In the genomic region with DNA sequence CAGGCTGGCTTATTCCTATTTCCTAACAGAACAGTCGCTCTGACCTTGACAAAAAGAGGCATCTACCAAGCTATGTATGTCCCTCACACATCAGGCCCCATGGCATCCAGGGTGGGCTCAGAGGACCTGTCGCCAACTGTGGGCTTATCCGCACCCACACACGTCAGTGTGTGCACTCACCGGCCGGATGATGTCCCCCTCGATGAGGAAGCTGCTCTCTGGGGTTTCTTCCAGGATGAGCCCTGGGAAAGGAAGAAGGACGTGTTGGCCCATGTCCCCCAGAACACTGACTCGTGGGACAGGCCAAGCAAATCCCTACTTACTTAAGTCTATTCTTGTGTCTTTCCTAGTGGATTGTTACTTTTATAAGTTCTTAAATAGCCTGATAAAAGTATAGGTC, we compare ENCODE assay signal across 23 cellular contexts. TPM values are rescaled to one million over a fixed set of nuclear protein-coding genes. Genes with fewer than 3 reads are reported as not detected.
"Had no signal": no experiment of that assay in that cellular context is flagged by ENCODE, and none has a peak within 500 bp of the region (broad histone marks: within the 10 kb centered on the region; RNA-seq: fewer than 3 reads in every experiment).

No MANE protein-coding gene starts in this region.

- H3K4me1 Mint-ChIP-seq: neural progenitor cell had no signal

- H3K27me3 Mint-ChIP-seq: naive thymus-derived CD4-positive, alpha-beta T cell had no signal

- H3K36me3 Mint-ChIP-seq: neural progenitor cell had no signal

- H3K27ac Mint-ChIP-seq: naive thymus-derived CD4-positive, alpha-beta T cell; neural progenitor cell; progenitor cell of endocrine pancreas had no signal

- H3K9me3 Mint-ChIP-seq: naive thymus-derived CD4-positive, alpha-beta T cell; neural progenitor cell had no signal

- H3K4me3 Mint-ChIP-seq: naive thymus-derived CD4-positive, alpha-beta T cell had no signal

- ATAC-seq: naive thymus-derived CD4-positive, alpha-beta T cell; pancreas; right lobe of liver had no signal

- DNase-seq: effector CD4-positive, alpha-beta T cell; foreskin melanocyte; head of caudate nucleus; kidney glomerular epithelial cell; mammary epithelial cell; naive thymus-derived CD4-positive, alpha-beta T cell; occipital lobe; right lobe of liver; stimulated activated CD4-positive, alpha-beta T cell treated with anti-CD3 and anti-CD28 coated beads, Interleukin-4, amount 100 ng/mL, for 24 hours; stimulated activated naive CD4-positive, alpha-beta T cell; stomach; substantia nigra; transverse colon had no signal

RNA-seq across cellular contexts. Expression of gene ASTL, which starts 3.1 kb away (rescaled TPM):
- total RNA-seq: chondrocyte, dermis microvascular lymphatic vessel endothelial cell, hepatocyte, mesenteric fat pad, occipital lobe, pancreas, renal cortical epithelial cell, right lobe of liver, stomach, thoracic aorta, ureter had no signal
- polyA plus RNA-seq: hepatocyte, mammary epithelial cell had no signal

RNA-seq across cellular contexts. Expression of gene ADRA2B, which starts 18.8 kb away (rescaled TPM):
- total RNA-seq: occipital lobe, renal cortical epithelial cell had no signal
- polyA plus RNA-seq: naive thymus-derived CD4-positive, alpha-beta T cell had no signal
